In the genomic region with DNA sequence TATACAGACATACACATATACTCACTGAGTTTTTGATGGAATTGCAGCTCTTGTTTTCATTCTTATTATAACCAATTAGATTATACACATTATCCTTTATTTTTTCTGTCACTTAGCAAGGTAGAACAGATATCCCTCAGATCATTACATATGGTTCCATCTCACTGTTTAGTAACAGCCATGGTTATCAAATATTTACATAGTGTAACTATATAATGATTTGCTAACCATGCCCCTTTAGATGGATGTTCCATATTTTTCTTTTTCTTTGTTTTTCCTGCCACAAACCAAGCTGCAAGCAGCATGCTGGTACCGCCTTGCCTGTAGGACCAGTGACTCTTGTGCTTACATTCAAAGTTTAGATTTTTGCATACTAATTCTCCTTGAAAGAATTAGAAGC, we compare ENCODE assay signal across 26 cellular contexts.
"Had no signal": no experiment of that assay in that cellular context is flagged by ENCODE, and none has a peak within 500 bp of the region (broad histone marks: within the 10 kb centered on the region; RNA-seq: fewer than 3 reads in every experiment).

No MANE protein-coding gene starts in this region.

- ATAC-seq: gastroesophageal sphincter; left cardiac atrium; naive thymus-derived CD8-positive, alpha-beta T cell; sciatic nerve; stimulated activated naive CD8-positive, alpha-beta T cell treated with anti-CD3 and anti-CD28 coated beads, Interleukin-15, Interleukin-2, amounts not matched to agents 100 U/mL and 50 U/mL, for 24 hours had no signal

- H3K36me3 ChIP-seq: breast epithelium, gastroesophageal sphincter, neural progenitor cell, transverse colon had no signal

- H3K27ac ChIP-seq: breast epithelium, gastroesophageal sphincter, neural progenitor cell, skin epidermis, testis had no signal

- H3K27me3 ChIP-seq: breast epithelium, neural progenitor cell, testis, transverse colon had no signal

- H3K9me3 ChIP-seq: breast epithelium, gastroesophageal sphincter, testis, transverse colon had no signal

- H3K4me1 ChIP-seq: breast epithelium, gastroesophageal sphincter, neural progenitor cell, testis had no signal

- DNase-seq: activated CD4-positive, alpha-beta memory T cell treated with anti-CD3 and anti-CD28 coated beads for 36 hours; activated CD4-positive, alpha-beta T cell treated with anti-CD3 and anti-CD28 coated beads, Interleukin-2, amount 10 ng/mL, durations not matched to agents 24 days and 14 days; activated CD4-positive, CD25-positive, alpha-beta regulatory T cell treated with anti-CD3 and anti-CD28 coated beads, Interleukin-2, amount 50 U/mL, for 72 hours; activated CD8-positive, alpha-beta memory T cell treated with anti-CD3 and anti-CD28 coated beads, Interleukin-2, amount 50 U/mL, for 48 hours; activated gamma-delta T cell; activated naive CD4-positive, alpha-beta T cell treated with anti-CD3 and anti-CD28 coated beads, Interleukin-2, amount 50 U/mL, for 16 hours; activated T-cell treated with anti-CD3 and anti-CD28 coated beads, Interleukin-2, amount 50 U/mL, for 24 hours; amniotic stem cell; central memory CD4-positive, alpha-beta T cell; hippocampal formation; left cardiac atrium; midbrain; naive thymus-derived CD8-positive, alpha-beta T cell; occipital lobe; posterior cingulate gyrus; stimulated activated CD4-positive, alpha-beta T cell treated with anti-CD3 and anti-CD28 coated beads, Interleukin-12 subunit alpha, Interleukin-12 subunit beta, amount 100 ng/mL, for 4 hours; stimulated activated CD4-positive, alpha-beta T cell treated with anti-CD3 and anti-CD28 coated beads, Interleukin-4, amount 100 ng/mL, for 1 hour; stimulated activated naive CD8-positive, alpha-beta T cell treated with anti-CD3 and anti-CD28 coated beads, Interleukin-15, Interleukin-2, amounts not matched to agents 100 U/mL and 50 U/mL, for 24 hours; T-helper 9 cell; testis had no signal

- H3K4me3 ChIP-seq: breast epithelium, gastroesophageal sphincter, neural progenitor cell, skin epidermis, testis, transverse colon had no signal

- H3K4me2 ChIP-seq: neural progenitor cell had no signal
